ENCODE assay signal across 18 cellular contexts in the genomic region with DNA sequence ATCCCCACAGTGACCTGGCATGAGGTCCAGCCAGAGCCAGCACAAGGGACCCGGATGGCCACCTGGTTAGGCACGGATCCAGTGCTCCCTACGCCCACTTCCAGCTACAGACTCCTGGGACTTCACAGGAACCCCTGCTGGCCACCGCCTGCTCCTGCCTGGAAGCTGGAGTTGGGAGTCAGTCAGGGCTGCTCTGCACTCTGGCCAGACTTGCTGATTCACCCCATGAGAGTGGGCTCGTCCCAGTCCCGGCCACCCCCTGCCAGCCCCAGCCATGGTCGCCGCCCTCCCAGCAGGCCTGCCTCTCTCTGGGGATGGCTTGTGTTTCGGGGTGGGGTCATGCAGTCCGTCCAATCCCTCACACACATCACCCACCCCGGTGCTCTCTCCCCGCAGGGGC.
DNase-seq lines count a peak whose midpoint lies in the region; ATAC-seq and TF ChIP-seq lines count a peak whose summit lies in the region.
"Had no signal": no experiment of that assay in that cellular context is flagged by ENCODE, and none has a peak within 500 bp of the region (broad histone marks: within the 10 kb centered on the region; RNA-seq: fewer than 3 reads in every experiment).

No MANE protein-coding gene starts in this region.

- H3K27ac ChIP-seq in RWPE2 (ENCODE audit: poor library complexity, severe bottlenecking) (no peak overlapping the region), left ventricle myocardium inferior (replicated peaks) (peak overlapping the region; percentile 62)

- ATAC-seq in RWPE2 (ENCODE audit: low read depth) (peak; percentile 55; the same call in 2 of the 3 replicates), GM18909 (IDR thresholded peaks at IDR 0.05; ENCODE audit: poor library complexity, unreplicated experiment) (no peak), GM18873 (IDR thresholded peaks at IDR 0.05; ENCODE audit: low FRiP score, unreplicated experiment) (no peak)
- ATAC-seq in stimulated activated memory B cell treated with anti-CD40 and anti-IgM and Interleukin-4, amounts not matched to agents 10 μg/mL and 1 μg/mL and 100 μg/mL, for 72 hours, result no peak
- ATAC-seq: effector memory CD8-positive, alpha-beta T cell; T-cell had no signal

- H3K9me3 Mint-ChIP-seq in stimulated activated memory B cell treated with anti-CD40 and anti-IgM and Interleukin-4, amounts not matched to agents 10 μg/mL and 1 μg/mL and 100 μg/mL, for 72 hours, result peaks cover 14% of the 10 kb centered on the region
- H3K9me3 Mint-ChIP-seq: effector memory CD8-positive, alpha-beta T cell; T-cell had no signal

- H3K4me1 ChIP-seq in RWPE2 (ENCODE audit: insufficient read depth, poor library complexity, severe bottlenecking) (no peaks in the 10 kb centered on the region), left ventricle myocardium inferior (peaks cover 34% of the 10 kb centered on the region)
- H3K4me1 ChIP-seq: breast epithelium had no signal

- H3K27me3 Mint-ChIP-seq in stimulated activated memory B cell treated with anti-CD40 and anti-IgM and Interleukin-4, amounts not matched to agents 10 μg/mL and 1 μg/mL and 100 μg/mL, for 72 hours, result peaks cover 9% of the 10 kb centered on the region

- no peak overlapping the region for H3K27ac Mint-ChIP-seq in stimulated activated memory B cell treated with anti-CD40 and anti-IgM and Interleukin-4, amounts not matched to agents 10 μg/mL and 1 μg/mL and 100 μg/mL, for 72 hours
- H3K27ac Mint-ChIP-seq: immature natural killer cell, T-cell had no signal

- H3K9me3 ChIP-seq in RWPE2 (ENCODE audit: severe bottlenecking), result no peaks in the 10 kb centered on the region
- H3K9me3 ChIP-seq in left ventricle myocardium inferior (replicated peaks), result no peaks in the 10 kb centered on the region
- H3K9me3 ChIP-seq: breast epithelium had no signal

- no peaks in the 10 kb centered on the region for H3K36me3 Mint-ChIP-seq in stimulated activated memory B cell treated with anti-CD40 and anti-IgM and Interleukin-4, amounts not matched to agents 10 μg/mL and 1 μg/mL and 100 μg/mL, for 72 hours
- H3K36me3 Mint-ChIP-seq: immature natural killer cell, T-cell had no signal

- intact Hi-C loops in left ventricle myocardium inferior (cut with micrococcal nuclease), result no loop called here
- intact Hi-C loops in posterior vena cava (cut with DNase I), result no loop called here

- H3K27me3 ChIP-seq in RWPE2 (ENCODE audit: insufficient read depth, poor library complexity, severe bottlenecking), result no peaks in the 10 kb centered on the region
- H3K27me3 ChIP-seq in left ventricle myocardium inferior (ENCODE audit: low read depth), result no peaks in the 10 kb centered on the region
- H3K27me3 ChIP-seq: breast epithelium had no signal

- no peak overlapping the region for H3K4me3 ChIP-seq in RWPE2 (ENCODE audit: severe bottlenecking)
- H3K4me3 ChIP-seq in left ventricle myocardium inferior, result no peak overlapping the region

- no peaks in the 10 kb centered on the region for H3K36me3 ChIP-seq in RWPE2 (ENCODE audit: low read depth)
- H3K36me3 ChIP-seq in left ventricle myocardium inferior, result no peaks in the 10 kb centered on the region
- H3K36me3 ChIP-seq: breast epithelium had no signal

- no peaks in the 10 kb centered on the region for H3K4me1 Mint-ChIP-seq in stimulated activated memory B cell treated with anti-CD40 and anti-IgM and Interleukin-4, amounts not matched to agents 10 μg/mL and 1 μg/mL and 100 μg/mL, for 72 hours

- TF ChIP-seq CTCF in RWPE2 (IDR thresholded peaks at IDR 0.05; ENCODE audit: poor library complexity, severe bottlenecking) (no peak), left ventricle myocardium inferior (IDR thresholded peaks at IDR 0.05; ENCODE audit: borderline replicate concordance) (peak; percentile 56)

- DNase-seq in A172 (ENCODE audit: low spot score) (peak; percentile 35), RWPE2 (ENCODE audit: low spot score) (peak; percentile 52), left ventricle myocardium inferior (peak; percentile 58), posterior vena cava (ENCODE audit: low spot score) (peak; percentile 78)
- DNase-seq in activated effector memory CD4-positive, alpha-beta T cell treated with anti-CD3 and anti-CD28 coated beads, Interleukin-2, amount 50 U/mL, for 16 hours, result no peak
- DNase-seq: activated CD8-positive, alpha-beta memory T cell treated with anti-CD3 and anti-CD28 coated beads, Interleukin-2, amount 50 U/mL, for 4 hours; activated naive CD4-positive, alpha-beta T cell treated with anti-CD3 and anti-CD28 coated beads, Interleukin-2, amount 50 U/mL, for 16 hours; effector memory CD8-positive, alpha-beta T cell; foreskin fibroblast; immature natural killer cell; NCI-H1105 treated with DMSO at 0.1 percent for 48 hours; NCI-H446; stimulated activated CD4-positive, alpha-beta T cell treated with anti-CD3 and anti-CD28 coated beads, Interleukin-2, amount 100 ng/mL, for 24 hours; T-cell had no signal

- H3K4me3 Mint-ChIP-seq in stimulated activated memory B cell treated with anti-CD40 and anti-IgM and Interleukin-4, amounts not matched to agents 10 μg/mL and 1 μg/mL and 100 μg/mL, for 72 hours, result no peak overlapping the region
- H3K4me3 Mint-ChIP-seq: effector memory CD8-positive, alpha-beta T cell; immature natural killer cell; T-cell had no signal
